ENCODE assay signal across 18 cellular contexts in genomic region chr5:62124266-62124665, GRCh38.
"Had no signal": no experiment of that assay in that cellular context is flagged by ENCODE, and none has a peak within 500 bp of the region (broad histone marks: within the 10 kb centered on the region; RNA-seq: fewer than 3 reads in every experiment).

No MANE protein-coding gene starts in this region.

- H3K36me3 ChIP-seq: left lung, ovary, right lobe of liver, thoracic aorta had no signal

- H3K9me3 Mint-ChIP-seq: activated CD4-positive, alpha-beta memory T cell treated with anti-CD3 and anti-CD28 coated beads, Interleukin-2, amount 10 ng/mL, durations not matched to agents 7 days and 5 days had no signal

- FAIRE-seq: bronchial epithelial cell, endometrium, frontal cortex, small intestine had no signal

- H3K4me1 Mint-ChIP-seq: activated CD4-positive, alpha-beta memory T cell treated with anti-CD3 and anti-CD28 coated beads, Interleukin-2, amount 10 ng/mL, durations not matched to agents 7 days and 5 days; activated CD8-positive, alpha-beta memory T cell treated with anti-CD3 and anti-CD28 coated beads, Interleukin-2, amount 10 ng/mL, durations not matched to agents 7 days and 5 days had no signal

- H3K27me3 ChIP-seq: left lung, ovary, right lobe of liver had no signal

- ATAC-seq: activated CD8-positive, alpha-beta memory T cell treated with anti-CD3 and anti-CD28 coated beads, Interleukin-2, amount 10 ng/mL, durations not matched to agents 7 days and 5 days; left lung; right lobe of liver had no signal

- H3K27ac ChIP-seq: left lung, ovary, right lobe of liver, thoracic aorta had no signal

- H3K4me1 ChIP-seq: left lung, right lobe of liver had no signal

- H3K27ac Mint-ChIP-seq: activated CD4-positive, alpha-beta memory T cell treated with anti-CD3 and anti-CD28 coated beads, Interleukin-2, amount 10 ng/mL, durations not matched to agents 7 days and 5 days; activated CD8-positive, alpha-beta memory T cell treated with anti-CD3 and anti-CD28 coated beads, Interleukin-2, amount 10 ng/mL, durations not matched to agents 7 days and 5 days; activated naive CD8-positive, alpha-beta T cell had no signal

- H3K27me3 Mint-ChIP-seq: activated CD4-positive, alpha-beta memory T cell treated with anti-CD3 and anti-CD28 coated beads, Interleukin-2, amount 10 ng/mL, durations not matched to agents 7 days and 5 days had no signal

- H3K9me3 ChIP-seq: left lung, ovary, right lobe of liver, thoracic aorta had no signal

- H3K4me3 Mint-ChIP-seq: activated CD4-positive, alpha-beta memory T cell treated with anti-CD3 and anti-CD28 coated beads, Interleukin-2, amount 10 ng/mL, durations not matched to agents 7 days and 5 days; activated CD8-positive, alpha-beta memory T cell treated with anti-CD3 and anti-CD28 coated beads, Interleukin-2, amount 10 ng/mL, durations not matched to agents 7 days and 5 days; activated naive CD8-positive, alpha-beta T cell; neural crest cell had no signal

- H3K4me3 ChIP-seq: left lung, ovary, right lobe of liver, thoracic aorta had no signal

- H3K36me3 Mint-ChIP-seq: activated CD8-positive, alpha-beta memory T cell treated with anti-CD3 and anti-CD28 coated beads, Interleukin-2, amount 10 ng/mL, durations not matched to agents 7 days and 5 days; activated naive CD8-positive, alpha-beta T cell had no signal

- DNase-seq: activated CD4-positive, alpha-beta memory T cell treated with anti-CD3 and anti-CD28 coated beads, Interleukin-2, amount 10 ng/mL, durations not matched to agents 7 days and 5 days; activated CD4-positive, alpha-beta T cell treated with anti-CD3 and anti-CD28 coated beads for 48 hours; activated CD4-positive, CD25-positive, alpha-beta regulatory T cell; activated CD8-positive, alpha-beta memory T cell treated with anti-CD3 and anti-CD28 coated beads, Interleukin-2, amount 10 ng/mL, durations not matched to agents 7 days and 5 days; cerebellar nuclear complex; cortex of kidney; left lung; ovary; right lobe of liver; small intestine; stimulated activated CD4-positive, alpha-beta T cell treated with anti-CD3 and anti-CD28 coated beads, Interleukin-15, amount 100 ng/mL, for 24 hours; stimulated activated CD4-positive, alpha-beta T cell treated with anti-CD3 and anti-CD28 coated beads, Interleukin-2, amount 100 ng/mL, for 48 hours had no signal
